ENCODE assay signal across 15 cellular contexts in the genomic region with DNA sequence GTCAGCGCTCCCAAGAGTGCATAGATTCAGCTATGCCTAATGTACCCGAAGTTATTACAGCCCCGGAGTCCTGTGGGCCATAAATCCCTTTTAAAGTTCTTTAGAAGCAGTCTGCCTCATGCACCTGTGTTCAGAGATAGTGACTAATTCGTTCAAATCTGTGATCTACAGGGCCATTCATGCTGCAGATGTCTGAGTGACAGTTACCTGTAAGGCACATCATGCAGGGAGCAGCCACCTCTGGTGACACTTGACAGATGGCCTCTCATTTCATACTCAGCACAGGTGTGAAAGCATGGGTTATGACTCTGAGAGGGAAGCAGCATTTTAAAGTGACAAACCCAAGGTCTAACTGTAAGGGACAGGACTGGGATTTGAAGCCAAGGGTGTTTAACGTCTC. TPM values are rescaled to one million over a fixed set of nuclear protein-coding genes. Genes with fewer than 3 reads are reported as not detected.
DNase-seq lines count a peak whose midpoint lies in the region; ATAC-seq and TF ChIP-seq lines count a peak whose summit lies in the region.
"Had no signal": no experiment of that assay in that cellular context is flagged by ENCODE, and none has a peak within 500 bp of the region (broad histone marks: within the 10 kb centered on the region; RNA-seq: fewer than 3 reads in every experiment).

No MANE protein-coding gene starts in this region.

- TF ChIP-seq POLR2A in breast epithelium (IDR thresholded peaks at IDR 0.05) (no peak), lower leg skin (IDR thresholded peaks at IDR 0.05) (no peak)

- POLR2A ChIA-PET in MCF 10A (lab: Yijun Ruan, JAX): interaction anchor here (1.4 kb wide), 1 partner anchor 11 kb away, joined by 3 read pairs; no protein-coding TSS in a partner anchor

- no peak overlapping the region for H3K4me3 ChIP-seq in breast epithelium
- no peak overlapping the region for H3K4me3 ChIP-seq in lower leg skin (ENCODE audit: low read depth, poor library complexity, severe bottlenecking)
- no peak overlapping the region for H3K4me3 ChIP-seq in heart right ventricle

- intact Hi-C loops in MCF 10A (cut with micrococcal nuclease): loop anchor here (5.0 kb wide), 1 partner anchor 166 kb away; no protein-coding TSS in a partner anchor
- intact Hi-C loops in breast epithelium (cut with DNase I; ENCODE audit: low total_unique reads): no loop called here
- intact Hi-C loops in lower leg skin (cut with DNase I; ENCODE audit: low total_unique reads): no loop called here
- intact Hi-C loops in heart right ventricle (cut with DNase I): loop anchor here in 3 of 10 donors (5.0 to 10.0 kb wide), 2 partner anchors 46 to 168 kb away; no protein-coding TSS in a partner anchor

- H3K9me3 Mint-ChIP-seq in MCF 10A (ENCODE audit: unreplicated experiment): no peaks in the 10 kb centered on the region
- H3K9me3 Mint-ChIP-seq: dendritic cell treated with granulocyte-macrophage colony-stimulating factor and Interleukin-4, amounts not matched to agents 40 ng/mL and 50 ng/mL, for 4 days had no signal

- H3K9me3 ChIP-seq in breast epithelium: no peaks in the 10 kb centered on the region
- no peaks in the 10 kb centered on the region for H3K9me3 ChIP-seq in heart right ventricle

- CTCF ChIA-PET in MCF 10A (lab: Yijun Ruan, JAX): interaction anchor here (2.8 kb wide), 1 partner anchor 166 kb away, joined by 18 read pairs; no protein-coding TSS in a partner anchor

- H3K36me3 ChIP-seq in breast epithelium: no peaks in the 10 kb centered on the region
- no peaks in the 10 kb centered on the region for H3K36me3 ChIP-seq in heart right ventricle

- H3K4me1 Mint-ChIP-seq in MCF 10A (ENCODE audit: insufficient read depth, unreplicated experiment): peaks cover 18% of the 10 kb centered on the region

- H3K36me3 Mint-ChIP-seq in MCF 10A (ENCODE audit: insufficient read depth, unreplicated experiment): no peaks in the 10 kb centered on the region

- peak overlapping the region; percentile 23 for H3K4me3 Mint-ChIP-seq in MCF 10A (ENCODE audit: unreplicated experiment)

- no peak for DNase-seq in MCF 10A (ENCODE audit: unreplicated experiment)
- no peak for DNase-seq in breast epithelium (ENCODE audit: low spot score in 2 of 2)
- DNase-seq in RPMI8226: peak; percentile 14
- no peak for DNase-seq in lower leg skin (ENCODE audit: low spot score in 2 of 2)
- DNase-seq in stimulated activated CD4-positive, alpha-beta T cell treated with anti-CD3 and anti-CD28 coated beads, Interleukin-4, amount 100 ng/mL, for 4 hours: no peak
- DNase-seq in heart right ventricle: no peak
- DNase-seq: anterior cingulate cortex, EL, midbrain, NCI-H2029 treated with DMSO at 0.1 percent for 48 hours had no signal

- H3K27ac ChIP-seq in breast epithelium (peak overlapping the region in 1 of 2 donors; percentile 4), heart right ventricle (no peak overlapping the region)

- H3K27me3 ChIP-seq in breast epithelium (peaks cover 11 to 40% of the 10 kb centered on the region in 2 donors), heart right ventricle (peaks cover 11 to 65% (median 32%) of the 10 kb centered on the region in 7 donors)

- H3K4me1 ChIP-seq in breast epithelium: peaks cover 9% of the 10 kb centered on the region in 2 donors
- H3K4me1 ChIP-seq in heart right ventricle: peaks cover 5 to 49% (median 17%) of the 10 kb centered on the region in 9 donors

- WGBS in lower leg skin, 2 donors: 57 to 72% methylated on average over 5 of the region's 5 CpGs
- WGBS in heart right ventricle, 2 donors: 70% methylated on average over 5 of the region's 5 CpGs

- ATAC-seq in esophagus mucosa: peak; percentile 22
- ATAC-seq in heart right ventricle: no peak
- no peak for ATAC-seq in HG03280 (IDR thresholded peaks at IDR 0.05; ENCODE audit: unreplicated experiment)

- TF ChIP-seq CTCF in MCF 10A (IDR thresholded peaks at IDR 0.05; ENCODE audit: unreplicated experiment): no peak
- no peak for TF ChIP-seq CTCF in breast epithelium (IDR thresholded peaks at IDR 0.05)
- TF ChIP-seq CTCF in lower leg skin (IDR thresholded peaks at IDR 0.05): no peak
- TF ChIP-seq CTCF in heart right ventricle (IDR thresholded peaks at IDR 0.05): no peak

- H3K27me3 Mint-ChIP-seq in MCF 10A (ENCODE audit: insufficient read depth, unreplicated experiment): no peaks in the 10 kb centered on the region

- H3K27ac Mint-ChIP-seq in MCF 10A (ENCODE audit: low read depth, unreplicated experiment): no peak overlapping the region
- H3K27ac Mint-ChIP-seq: dendritic cell treated with granulocyte-macrophage colony-stimulating factor and Interleukin-4, amounts not matched to agents 40 ng/mL and 50 ng/mL, for 4 days had no signal

- BruUV-seq in MCF 10A (replicated peaks; lab: Mats Ljungman, UMichigan): no TSS peak

RNA-seq across cellular contexts. Expression of gene E2F8, which starts 2.4 kb away (rescaled TPM):
- total RNA-seq in MCF 10A (2022): 0.88 and 1.2 TPM in 2 replicates
- total RNA-seq in breast epithelium: under 1 TPM in 1 of 3 donors, not detected in 2; 0.64 TPM
- 5.2 TPM for total RNA-seq in esophagus mucosa
- 1 to 10 TPM in 2 of 4 donors, under 1 TPM in 2; 0.57 to 4.8 (median 1.4) TPM for total RNA-seq in lower leg skin
- total RNA-seq in heart right ventricle: 1 to 10 TPM in 9 of 10 donors, under 1 TPM in 1; 0.86 to 5.0 (median 3.7) TPM
- under 1 TPM; 0.73 to 0.87 TPM for polyA plus RNA-seq in heart right ventricle

RNA-seq across cellular contexts. Expression of gene CSRP3, which starts 41.4 kb away (rescaled TPM):
- total RNA-seq in MCF 10A (2022) (not detected in 2 replicates), breast epithelium (not detected), esophagus mucosa (not detected), lower leg skin (not detected), heart right ventricle (1,000 to 10,000 TPM in 8 of 10 donors, 100 to 1,000 TPM in 2; 648 to 3,929 (median 2,797) TPM)
- 1,000 to 10,000 TPM in 1 of 2 donors, 100 to 1,000 TPM in 1; 534 to 1,893 TPM for polyA plus RNA-seq in heart right ventricle
- total RNA-seq: posterior vena cava, SK-MEL-5 had no signal

Comparison
In these comparisons a context has a peak if more than half of its experiments do, and no peak if none do; other contexts are left out.
1. RNA of gene CSRP3, which starts 41.4 kb away (total RNA-seq): 648 to 3,929 TPM in heart right ventricle; not detected in esophagus mucosa (single experiment), not detected in MCF 10A, not detected in breast epithelium and not detected in lower leg skin; every median in the first group is over 100 times any median in the second.